8 cellular contexts compared by ENCODE assay signal in genomic region chr19:3700242-3701032, GRCh38.
DNase-seq lines count a peak whose midpoint lies in the region; ATAC-seq and TF ChIP-seq lines count a peak whose summit lies in the region.

A gene with protein sequence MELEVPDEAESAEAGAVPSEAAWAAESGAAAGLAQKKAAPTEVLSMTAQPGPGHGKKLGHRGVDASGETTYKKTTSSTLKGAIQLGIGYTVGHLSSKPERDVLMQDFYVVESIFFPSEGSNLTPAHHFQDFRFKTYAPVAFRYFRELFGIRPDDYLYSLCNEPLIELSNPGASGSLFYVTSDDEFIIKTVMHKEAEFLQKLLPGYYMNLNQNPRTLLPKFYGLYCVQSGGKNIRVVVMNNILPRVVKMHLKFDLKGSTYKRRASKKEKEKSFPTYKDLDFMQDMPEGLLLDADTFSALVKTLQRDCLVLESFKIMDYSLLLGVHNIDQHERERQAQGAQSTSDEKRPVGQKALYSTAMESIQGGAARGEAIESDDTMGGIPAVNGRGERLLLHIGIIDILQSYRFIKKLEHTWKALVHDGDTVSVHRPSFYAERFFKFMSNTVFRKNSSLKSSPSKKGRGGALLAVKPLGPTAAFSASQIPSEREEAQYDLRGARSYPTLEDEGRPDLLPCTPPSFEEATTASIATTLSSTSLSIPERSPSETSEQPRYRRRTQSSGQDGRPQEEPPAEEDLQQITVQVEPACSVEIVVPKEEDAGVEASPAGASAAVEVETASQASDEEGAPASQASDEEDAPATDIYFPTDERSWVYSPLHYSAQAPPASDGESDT (minus strand): TSS chr19:3700468. CDS start chr19:3700390, 78 bp downstream.

- TF ChIP-seq CTCF in epithelial cell of esophagus (IDR thresholded peaks at IDR 0.05; ENCODE audit: insufficient read depth, low read depth, low read length, missing control alignments) = peak; percentile 71

- H3K4me1 ChIP-seq in NT2/D1 (ENCODE audit: insufficient read depth, insufficient read length) (peaks cover 21% of the 10 kb centered on the region), mucosa of rectum (ENCODE audit: control insufficient read depth in 2 of 2, insufficient read depth in 2 of 2, low read length in 2 of 2) (peaks cover 17 to 18% of the 10 kb centered on the region in 2 donors)

- H3K9me3 ChIP-seq in NT2/D1 (ENCODE audit: insufficient read depth, low read length) (no peaks in the 10 kb centered on the region), mucosa of rectum (ENCODE audit: control insufficient read depth in 2 of 2, low read length in 2 of 2) (no peaks in the 10 kb centered on the region)

- H3K36me3 ChIP-seq in NT2/D1 (ENCODE audit: insufficient read depth, insufficient read length, low read length) (peaks cover 26% of the 10 kb centered on the region), mucosa of rectum (ENCODE audit: control insufficient read depth in 2 of 2, insufficient read depth in 2 of 2, low read length in 2 of 2) (no peaks in the 10 kb centered on the region)

- DNase-seq in COLO829 (ENCODE audit: low spot score) (peak; percentile 78), HS-27A (ENCODE audit: low read depth) (peak; percentile 42), NT2/D1 (ENCODE audit: low read depth, low spot score) (peak; percentile 85), epithelial cell of esophagus (ENCODE audit: low read depth) (peak; percentile 89)
- peak; percentile 97 for DNase-seq in activated CD8-positive, alpha-beta memory T cell treated with anti-CD3 and anti-CD28 coated beads, Interleukin-2, amount 50 U/mL, for 48 hours
- peak; percentile 88 to 91 for DNase-seq in stimulated activated CD8-positive, alpha-beta memory T cell treated with anti-CD3 and anti-CD28 coated beads, Interleukin-7, amount 100 ng/mL, for 1 hour (ENCODE audit: low read depth in 2 of 2)

- peak within 1 kb of the TSS; percentile 44 to 70 for H3K27ac ChIP-seq in mucosa of rectum (ENCODE audit: low read depth in 2 of 2, low read length in 2 of 2)

- peak within 1 kb of the TSS; percentile 92 for H3K9ac ChIP-seq in NT2/D1 (ENCODE audit: insufficient read length, low read depth)
- H3K9ac ChIP-seq in mucosa of rectum (ENCODE audit: low read depth in 1 of 2, low read length in 2 of 2) = peak within 1 kb of the TSS; percentile 65 to 83

- H3K27me3 ChIP-seq in NT2/D1 (ENCODE audit: insufficient read depth, insufficient read length) (no peaks in the 10 kb centered on the region), mucosa of rectum (ENCODE audit: control insufficient read depth in 2 of 2, insufficient read depth in 2 of 2, low read length in 2 of 2) (no peaks in the 10 kb centered on the region)

- peak; percentile 76 for ATAC-seq in GM19455 (IDR thresholded peaks at IDR 0.05; ENCODE audit: unreplicated experiment)

- peak within 1 kb of the TSS; percentile 89 for H3K4me3 ChIP-seq in NT2/D1 (ENCODE audit: insufficient read length, low read depth)
- peak within 1 kb of the TSS; percentile 70 for H3K4me3 ChIP-seq in epithelial cell of esophagus (ENCODE audit: low read length)
- H3K4me3 ChIP-seq in mucosa of rectum (ENCODE audit: low read length in 2 of 2) = peak within 1 kb of the TSS; percentile 73 to 89

Comparison
In these comparisons a context has a peak if more than half of its experiments do, and no peak if none do; other contexts are left out.
1. Peak in every context shown above with its lines: DNase-seq, ATAC-seq, H3K4me3 ChIP-seq and H3K27ac ChIP-seq.
2. DNase-seq: peak in every context shown above with its lines; median percentile 97 in activated CD8-positive, alpha-beta memory T cell treated with anti-CD3 and anti-CD28 coated beads, Interleukin-2, amount 50 U/mL, for 48 hours; 90 in stimulated activated CD8-positive, alpha-beta memory T cell treated with anti-CD3 and anti-CD28 coated beads, Interleukin-7, amount 100 ng/mL, for 1 hour; 89 in epithelial cell of esophagus; 85 in NT2/D1; 78 in COLO829; 42 in HS-27A.